17 cellular contexts compared by ENCODE assay signal in the genomic region with DNA sequence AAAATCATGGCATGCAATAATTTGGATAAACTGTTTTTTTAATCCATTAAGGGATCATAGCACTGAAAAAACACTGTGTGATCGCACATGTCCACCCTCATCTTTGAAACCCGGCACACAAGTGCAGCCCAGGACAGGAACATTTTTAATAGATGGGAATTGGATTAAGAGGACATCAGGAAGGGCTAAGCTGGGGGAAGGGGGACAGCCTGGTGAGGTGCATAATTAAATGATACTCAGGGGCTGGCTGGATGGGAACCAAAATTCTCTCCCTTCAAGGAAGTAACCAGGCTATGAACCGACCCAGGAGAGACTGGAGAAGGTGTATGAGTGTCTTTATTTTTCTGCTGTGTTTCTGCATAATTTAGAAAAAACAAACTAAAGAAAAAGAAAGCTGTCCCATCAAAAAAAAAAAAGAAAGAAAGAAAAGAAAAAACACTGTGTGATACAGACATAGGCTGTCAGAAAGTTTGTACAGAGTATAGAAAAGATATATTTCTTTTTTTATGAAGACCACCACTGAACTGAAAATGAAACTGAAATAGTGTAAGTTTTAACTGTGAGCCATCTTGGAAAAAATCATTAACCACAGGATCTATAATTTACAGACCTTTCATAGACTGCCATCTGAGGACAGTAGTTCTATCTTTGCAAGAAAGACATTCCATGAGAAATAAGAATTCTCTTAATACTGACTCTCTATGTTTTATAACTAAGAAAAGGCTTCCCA.
"Had no signal": no experiment of that assay in that cellular context is flagged by ENCODE, and none has a peak within 500 bp of the region (broad histone marks: within the 10 kb centered on the region; RNA-seq: fewer than 3 reads in every experiment).

No MANE protein-coding gene starts in this region.

- H3K27me3 ChIP-seq: esophagus squamous epithelium, pancreas, thyroid gland had no signal

- H3K9me3 ChIP-seq: esophagus squamous epithelium, lower lobe of right lung, pancreas, thyroid gland had no signal

- H3K9me3 Mint-ChIP-seq: activated CD4-positive, alpha-beta memory T cell treated with anti-CD3 and anti-CD28 coated beads for 36 hours; neural crest cell had no signal

- H3K4me1 Mint-ChIP-seq: neural crest cell had no signal

- DNase-seq: activated CD4-positive, alpha-beta memory T cell treated with anti-CD3 and anti-CD28 coated beads for 36 hours; activated CD8-positive, alpha-beta memory T cell treated with anti-CD3 and anti-CD28 coated beads, Interleukin-2, amount 10 ng/mL, durations not matched to agents 7 days and 5 days; activated effector memory CD4-positive, alpha-beta T cell treated with Interleukin-2 at 50 U/mL for 16 hours; activated naive CD4-positive, alpha-beta T cell treated with anti-CD3 and anti-CD28 coated beads, Interleukin-2, amount 50 U/mL, for 16 hours; activated T-cell treated with anti-CD3 and anti-CD28 coated beads, Interleukin-2, amount 50 U/mL, for 1 hour; caudate nucleus; esophagus squamous epithelium; lower lobe of right lung; pancreas; retina; stimulated activated CD4-positive, alpha-beta T cell treated with anti-CD3 and anti-CD28 coated beads, Interleukin-2, amount 100 ng/mL, for 48 hours; thyroid gland had no signal

- H3K4me1 ChIP-seq: lower lobe of right lung, pancreas, thyroid gland had no signal

- H3K4me3 Mint-ChIP-seq: activated CD4-positive, alpha-beta memory T cell treated with anti-CD3 and anti-CD28 coated beads for 36 hours; activated CD8-positive, alpha-beta memory T cell treated with anti-CD3 and anti-CD28 coated beads, Interleukin-2, amount 10 ng/mL, durations not matched to agents 7 days and 5 days; mesothelial cell of epicardium; neural crest cell; stimulated activated memory B cell treated with anti-CD40 and anti-IgM and Interleukin-4, amounts not matched to agents 10 μg/mL and 1 μg/mL and 100 μg/mL, for 72 hours had no signal

- H3K4me3 ChIP-seq: coronary artery, esophagus squamous epithelium, lower lobe of right lung, pancreas, thyroid gland had no signal

- H3K27ac Mint-ChIP-seq: activated CD4-positive, alpha-beta memory T cell treated with anti-CD3 and anti-CD28 coated beads for 36 hours; activated CD8-positive, alpha-beta memory T cell treated with anti-CD3 and anti-CD28 coated beads, Interleukin-2, amount 10 ng/mL, durations not matched to agents 7 days and 5 days; mesothelial cell of epicardium; stimulated activated memory B cell treated with anti-CD40 and anti-IgM and Interleukin-4, amounts not matched to agents 10 μg/mL and 1 μg/mL and 100 μg/mL, for 72 hours had no signal

- H3K36me3 Mint-ChIP-seq: activated CD4-positive, alpha-beta memory T cell treated with anti-CD3 and anti-CD28 coated beads for 36 hours; activated CD8-positive, alpha-beta memory T cell treated with anti-CD3 and anti-CD28 coated beads, Interleukin-2, amount 10 ng/mL, durations not matched to agents 7 days and 5 days; mesothelial cell of epicardium had no signal

- H3K27ac ChIP-seq: coronary artery, esophagus squamous epithelium, lower lobe of right lung, pancreas, thyroid gland, VCaP had no signal

- H3K36me3 ChIP-seq: esophagus squamous epithelium, lower lobe of right lung, pancreas, thyroid gland had no signal
